18 cellular contexts compared by ENCODE assay signal in genomic region chr6:75472885-75473284, GRCh38. TPM values are rescaled to one million over a fixed set of nuclear protein-coding genes. Genes with fewer than 3 reads are reported as not detected.
DNase-seq lines count a peak whose midpoint lies in the region; ATAC-seq, FAIRE-seq and TF ChIP-seq lines count a peak whose summit lies in the region.
"Had no signal": no experiment of that assay in that cellular context is flagged by ENCODE, and none has a peak within 500 bp of the region (broad histone marks: within the 10 kb centered on the region; RNA-seq: fewer than 3 reads in every experiment).

No MANE protein-coding gene starts in this region.

- H4K20me1 ChIP-seq in GM12878 (ENCODE audit: control insufficient read depth, insufficient read depth): no peaks in the 10 kb centered on the region

- CTCF ChIA-PET in GM12878 (lab: Yijun Ruan, JAX): no interaction called here
- CTCF ChIA-PET in activated naive CD4-positive, alpha-beta T cell treated with anti-CD3 and anti-CD28 coated beads for 36 hours (lab: Charles Lee): no interaction called here

- WGBS in GM12878 (ENCODE audit: insufficient coverage, insufficient replicate concordance, low lambda C conversion rate, missing lambda C conversion rate): 0% methylated on average over 1 of the region's 1 CpG

- H3K27ac Mint-ChIP-seq in activated naive CD4-positive, alpha-beta T cell treated with anti-CD3 and anti-CD28 coated beads for 36 hours: no peak overlapping the region
- H3K27ac Mint-ChIP-seq: activated CD8-positive, alpha-beta T cell treated with anti-CD3 and anti-CD28 coated beads, Interleukin-2, amount 10 ng/mL, durations not matched to agents 7 days and 5 days; immature natural killer cell; naive thymus-derived CD8-positive, alpha-beta T cell had no signal

- no peaks in the 10 kb centered on the region for H3K4me1 Mint-ChIP-seq in activated naive CD4-positive, alpha-beta T cell treated with anti-CD3 and anti-CD28 coated beads for 36 hours (ENCODE audit: low read depth)
- H3K4me1 Mint-ChIP-seq: immature natural killer cell; naive thymus-derived CD8-positive, alpha-beta T cell had no signal

- no peak overlapping the region for H3K4me3 Mint-ChIP-seq in activated naive CD4-positive, alpha-beta T cell treated with anti-CD3 and anti-CD28 coated beads for 36 hours
- H3K4me3 Mint-ChIP-seq: activated CD8-positive, alpha-beta T cell treated with anti-CD3 and anti-CD28 coated beads, Interleukin-2, amount 10 ng/mL, durations not matched to agents 7 days and 5 days; immature natural killer cell; naive thymus-derived CD8-positive, alpha-beta T cell had no signal

- H3K4me2 ChIP-seq in GM12878 (ENCODE audit: control insufficient read depth, insufficient read depth): peak overlapping the region; percentile 38

- peak; percentile 89 for FAIRE-seq in GM12878 (lab: Jason Lieb, UNC)
- FAIRE-seq: H1 had no signal

- no peaks in the 10 kb centered on the region for H3K79me2 ChIP-seq in GM12878 (ENCODE audit: control insufficient read depth, insufficient read depth, low read length)

- intact Hi-C loops in GM12878 (cut with micrococcal nuclease; ENCODE audit: unreplicated experiment): loop anchor here (2.0 kb wide), 1 partner anchor 20 kb away; the partner anchor contains the start of gene FILIP1
- intact Hi-C loops in posterior cingulate gyrus (cut with DNase I): no loop called here
- intact Hi-C loops in activated naive CD4-positive, alpha-beta T cell treated with anti-CD3 and anti-CD28 coated beads for 36 hours (cut with micrococcal nuclease): no loop called here

- RAD21 ChIA-PET in GM12878 (lab: Charles Lee; ENCODE audit: unreplicated experiment): no interaction called here

- 0 out of 2 replicates have a peak overlapping the region, but pooled peaks have one; percentile 5 for H3K4me3 ChIP-seq in GM12878
- H3K4me3 ChIP-seq: gastroesophageal sphincter had no signal

- no peak overlapping the region for H3K27ac ChIP-seq in GM12878 (ENCODE audit: control insufficient read depth, insufficient read depth)
- H3K27ac ChIP-seq: C4-2B, gastroesophageal sphincter had no signal

- no peaks in the 10 kb centered on the region for H3K27me3 ChIP-seq in GM12878 (replicated peaks in 1 of 2; ENCODE audit: control insufficient read depth in 2 of 2, insufficient read depth in 2 of 2, low read length in 1 of 2)
- H3K27me3 ChIP-seq: gastroesophageal sphincter had no signal

- H3K9me3 ChIP-seq in GM12878 (replicated peaks; ENCODE audit: control insufficient read depth, insufficient read depth, low read length): no peaks in the 10 kb centered on the region; the same call in 1 of the 3 replicates
- H3K9me3 ChIP-seq: gastroesophageal sphincter had no signal

- no peak overlapping the region; the same call in 1 of the 2 replicates for H2AFZ ChIP-seq in GM12878 (ENCODE audit: control insufficient read depth, low read depth, low read length)

- no peaks in the 10 kb centered on the region for H3K36me3 Mint-ChIP-seq in activated naive CD4-positive, alpha-beta T cell treated with anti-CD3 and anti-CD28 coated beads for 36 hours (ENCODE audit: low read depth)
- H3K36me3 Mint-ChIP-seq: immature natural killer cell; naive thymus-derived CD8-positive, alpha-beta T cell had no signal

- no TSS peak for BruUV-seq in GM12878 (replicated peaks; lab: Mats Ljungman, UMichigan)

- in situ Hi-C loops in GM12878 (cut with MboI): no loop called here

- H3K9ac ChIP-seq in GM12878 (ENCODE audit: control insufficient read depth, insufficient read depth, low read length): no peak overlapping the region

- H3K9me3 Mint-ChIP-seq in activated naive CD4-positive, alpha-beta T cell treated with anti-CD3 and anti-CD28 coated beads for 36 hours: no peaks in the 10 kb centered on the region

- H3K36me3 ChIP-seq in GM12878 (ENCODE audit: control insufficient read depth in 2 of 2, insufficient read depth in 2 of 2, low read length in 1 of 2): no peaks in the 10 kb centered on the region
- H3K36me3 ChIP-seq: gastroesophageal sphincter had no signal

- POLR2A ChIA-PET in GM12878 (lab: Charles Lee): no interaction called here

- 0 out of 2 replicates have a peak, but pooled peaks cover 2% of the 10 kb centered on the region for H3K4me1 ChIP-seq in GM12878 (ENCODE audit: control insufficient read depth, insufficient read depth, low read length)

- TF ChIP-seq EP300 in GM12878 (IDR thresholded peaks at IDR 0.05; ENCODE audit: borderline replicate concordance in 1 of 2, control insufficient read depth in 1 of 2, low read depth in 2 of 2, low read length in 2 of 2): peak in 1 of 2 experiments; percentile 31; a peak in 1 of 4 replicates

- no peak for TF ChIP-seq CTCF in GM12878 (IDR thresholded peaks at IDR 0.05 in 2 of 3, conservative IDR thresholded peaks at IDR 0.05 in 1 of 3; ENCODE audit: control insufficient read depth in 2 of 3, extremely low read depth in 1 of 3, insufficient read depth in 1 of 3, low read depth in 3 of 3, low read length in 3 of 3)

- H3K27me3 Mint-ChIP-seq in activated naive CD4-positive, alpha-beta T cell treated with anti-CD3 and anti-CD28 coated beads for 36 hours (ENCODE audit: low read depth): peaks cover 4% of the 10 kb centered on the region

- ATAC-seq in GM18873 (IDR thresholded peaks at IDR 0.05; ENCODE audit: low FRiP score, unreplicated experiment): peak; percentile 93
- peak; percentile 95 for ATAC-seq in GM21526 (IDR thresholded peaks at IDR 0.05; ENCODE audit: low FRiP score, unreplicated experiment)
- peak; percentile 87 for ATAC-seq in HG03095 (IDR thresholded peaks at IDR 0.05; ENCODE audit: unreplicated experiment)
- peak; percentile 96 for ATAC-seq in GM12878
- ATAC-seq: activated CD8-positive, alpha-beta T cell treated with anti-CD3 and anti-CD28 coated beads, Interleukin-2, amount 10 ng/mL, durations not matched to agents 7 days and 5 days; gastroesophageal sphincter; naive thymus-derived CD8-positive, alpha-beta T cell had no signal

- TF ChIP-seq RAD21 in GM12878 (IDR thresholded peaks at IDR 0.05; ENCODE audit: insufficient read depth, low read depth, low read length): no peak

- TF ChIP-seq POLR2A in GM12878 (IDR thresholded peaks at IDR 0.05; ENCODE audit: low read depth, low read length): no peak

- SMC1A ChIA-PET in GM12878 (lab: Charles Lee; ENCODE audit: uncharacterized antibody, unreplicated experiment): interaction anchor here (1.2 kb wide), 1 partner anchor 57 kb away, joined by 3 read pairs; no protein-coding TSS in a partner anchor

- DNase-seq in GM12878 (ENCODE audit: low read depth, low spot score) (no peak), posterior cingulate gyrus (no peak), RKO (ENCODE audit: low spot score) (no peak), DMS114 treated with DMSO at 0.1 percent for 48 hours (lab: John Stamatoyannopoulos, UW; ENCODE audit: unreplicated experiment) (no peak)
- DNase-seq in activated naive CD4-positive, alpha-beta T cell treated with anti-CD3 and anti-CD28 coated beads for 36 hours: no peak
- DNase-seq: activated CD8-positive, alpha-beta T cell treated with anti-CD3 and anti-CD28 coated beads, Interleukin-2, amount 10 ng/mL, durations not matched to agents 7 days and 5 days; activated effector memory CD4-positive, alpha-beta T cell treated with Interleukin-2 at 50 U/mL for 16 hours; immature natural killer cell; MM.1S; naive thymus-derived CD8-positive, alpha-beta T cell; NCI-H2029 treated with DMSO at 0.1 percent for 48 hours; NCI-H526 treated with DMSO at 0.1 percent for 48 hours had no signal

TF ChIP-seq in GM12878, 131 proteins besides CTCF, POLR2A, EP300 and RAD21 (continues in another document):
- no peak for TF ChIP-seq ZBTB33 (IDR thresholded peaks at IDR 0.05)
- no peak for TF ChIP-seq PKNOX1 (IDR thresholded peaks at IDR 0.05)

RNA-seq across cellular contexts. Expression of gene FILIP1, which starts 20.7 kb away (rescaled TPM):
- 2.8 and 3.3 TPM in 2 replicates for total RNA-seq in GM12878 (2013; cell fraction: nucleolus; rRNA removed)
- 0.56 and 0.71 TPM in 2 replicates for total RNA-seq in GM12878 (2014; rRNA removed)
- 0.92 and 0.98 TPM in 2 replicates for total RNA-seq in GM12878 (2014; rRNA removed; fragmentation: Illumina TruSeq; extraction: Trizol)
- total RNA-seq in GM12878 (2021): 0.43 and 0.54 TPM in 2 replicates
- 0.14 TPM for polyA plus RNA-seq in GM12878 (2011; ENCODE audit: low read depth)
- 2.0 and 3.1 TPM in 2 replicates for polyA plus RNA-seq in GM12878 (2011; rRNA removed)
- polyA plus RNA-seq in GM12878 (2011; cell fraction: cytosol; rRNA removed): 1.0 and 1.2 TPM in 2 replicates
- 1.0 and 1.3 TPM in 2 replicates for polyA plus RNA-seq in GM12878 (2011; cell fraction: nucleus; rRNA removed)
- 0.15 and 0.25 TPM in 2 replicates for polyA plus RNA-seq in GM12878 (2012)
- 0.48 and 0.74 TPM in 2 replicates for polyA plus RNA-seq in GM12878 (2014; fragmentation: Illumina TruSeq; extraction: Trizol)
- polyA plus RNA-seq in GM12878 (2014; fragmentation: Nextera tagmentation; extraction: Ambion mirVana): under 1 TPM; 0.23 to 0.33 TPM
- 0.25 and 0.32 TPM in 2 replicates for polyA plus RNA-seq in GM12878 (2014; rRNA removed)
- under 1 TPM; 0.29 to 0.40 TPM for polyA plus RNA-seq in GM12878 (2016; fragmentation: Nextera tagmentation; extraction: Ambion mirVana)
- polyA minus RNA-seq in GM12878 (2011; rRNA and poly(A)+ RNA removed): 2.9 and 3.3 TPM in 2 replicates
- 0.94 and 1.2 TPM in 2 replicates for polyA minus RNA-seq in GM12878 (2011; cell fraction: cytosol; rRNA and poly(A)+ RNA removed)
- polyA minus RNA-seq in GM12878 (2011; cell fraction: nucleus; rRNA and poly(A)+ RNA removed): 1.3 and 1.5 TPM in 2 replicates
- not detected for total RNA-seq in activated naive CD4-positive, alpha-beta T cell treated with anti-CD3 and anti-CD28 coated beads for 36 hours
- total RNA-seq: activated CD8-positive, alpha-beta T cell treated with anti-CD3 and anti-CD28 coated beads, Interleukin-2, amount 10 ng/mL, durations not matched to agents 7 days and 5 days; naive thymus-derived CD8-positive, alpha-beta T cell had no signal
- polyA plus RNA-seq: immature natural killer cell had no signal
